In the genomic region with DNA sequence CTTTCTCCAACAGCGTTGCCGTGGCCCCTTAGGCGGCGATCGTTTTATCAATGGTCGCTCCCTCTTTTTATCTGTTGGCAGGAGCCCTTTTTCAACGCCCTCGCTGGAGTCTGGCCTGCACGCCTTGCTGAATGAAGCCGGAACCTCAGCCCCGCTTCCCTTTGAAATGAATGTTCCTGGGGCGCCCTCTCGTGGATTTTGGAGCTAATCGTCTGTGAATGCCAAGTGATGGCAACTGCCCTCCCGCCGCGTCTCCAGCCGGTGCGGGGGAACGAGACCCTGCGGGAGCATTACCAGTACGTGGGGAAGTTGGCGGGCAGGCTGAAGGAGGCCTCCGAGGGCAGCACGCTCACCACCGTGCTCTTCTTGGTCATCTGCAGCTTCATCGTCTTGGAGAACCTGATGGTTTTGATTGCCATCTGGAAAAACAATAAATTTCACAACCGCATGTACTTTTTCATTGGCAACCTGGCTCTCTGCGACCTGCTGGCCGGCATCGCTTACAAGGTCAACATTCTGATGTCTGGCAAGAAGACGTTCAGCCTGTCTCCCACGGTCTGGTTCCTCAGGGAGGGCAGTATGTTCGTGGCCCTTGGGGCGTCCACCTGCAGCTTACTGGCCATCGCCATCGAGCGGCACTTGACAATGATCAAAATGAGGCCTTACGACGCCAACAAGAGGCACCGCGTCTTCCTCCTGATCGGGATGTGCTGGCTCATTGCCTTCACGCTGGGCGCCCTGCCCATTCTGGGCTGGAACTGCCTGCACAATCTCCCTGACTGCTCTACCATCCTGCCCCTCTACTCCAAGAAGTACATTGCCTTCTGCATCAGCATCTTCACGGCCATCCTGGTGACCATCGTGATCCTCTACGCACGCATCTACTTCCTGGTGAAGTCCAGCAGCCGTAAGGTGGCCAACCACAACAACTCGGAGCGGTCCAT, we compare ENCODE assay signal across 8 cellular contexts. TPM values are rescaled to one million over a fixed set of nuclear protein-coding genes. Genes with fewer than 3 reads are reported as not detected.
DNase-seq lines count a peak whose midpoint lies in the region; TF ChIP-seq lines count a peak whose summit lies in the region.

No MANE protein-coding gene starts in this region.

- DNase-seq in activated gamma-delta T cell treated with Interleukin-2 at 50 U/mL for 16 hours (peak; percentile 66), activated gamma-delta T cell (lab: John Stamatoyannopoulos, UW) (no peak), RPMI8226 (peak; percentile 76), foreskin fibroblast (peak; percentile 79 to 94), nucleus accumbens (lab: John Stamatoyannopoulos, UW) (peak in 52 of 56 donors; percentile 21 to 92 (median 64)), substantia nigra (lab: John Stamatoyannopoulos, UW) (peak in 46 of 49 donors; percentile 15 to 90 (median 74))
- peak; percentile 75 for DNase-seq in Jurkat, Clone E6-1 (ENCODE audit: low read depth, low spot score)
- DNase-seq in activated T-helper 2 cell treated with anti-CD3 and anti-CD28 coated beads, Interferon-gamma antibody, Interleukin-2, Interleukin-4, amounts not matched to agents 10 μg/mL and 5 μg/mL and 100 μg/mL, durations not matched to agents 14 hours and 24 hours and 36 hours (ENCODE audit: low spot score), result peak; percentile 65

- no peak overlapping the region for H3K27ac ChIP-seq in substantia nigra (ENCODE audit: low read depth, low read length, poor library complexity, severe bottlenecking)

- H3K9me3 Mint-ChIP-seq in activated T-helper 2 cell treated with anti-CD3 and anti-CD28 coated beads, Interferon-gamma antibody, Interleukin-2, Interleukin-4, amounts not matched to agents 10 μg/mL and 5 μg/mL and 100 μg/mL, durations not matched to agents 14 hours and 24 hours and 36 hours, result no peaks in the 10 kb centered on the region

- peak; percentile 72 for TF ChIP-seq CTCF in foreskin fibroblast (IDR thresholded peaks at IDR 0.05; ENCODE audit: low read depth, low read length)

- peaks cover 2% of the 10 kb centered on the region for H3K4me1 Mint-ChIP-seq in activated T-helper 2 cell treated with anti-CD3 and anti-CD28 coated beads, Interferon-gamma antibody, Interleukin-2, Interleukin-4, amounts not matched to agents 10 μg/mL and 5 μg/mL and 100 μg/mL, durations not matched to agents 14 hours and 24 hours and 36 hours (ENCODE audit: low read depth)

- H3K36me3 Mint-ChIP-seq in activated T-helper 2 cell treated with anti-CD3 and anti-CD28 coated beads, Interferon-gamma antibody, Interleukin-2, Interleukin-4, amounts not matched to agents 10 μg/mL and 5 μg/mL and 100 μg/mL, durations not matched to agents 14 hours and 24 hours and 36 hours (ENCODE audit: low read depth), result peaks cover 11% of the 10 kb centered on the region

- H3K4me3 ChIP-seq in Jurkat, Clone E6-1 (ENCODE audit: low read length), result no peak overlapping the region
- H3K4me3 ChIP-seq in foreskin fibroblast (ENCODE audit: low read depth in 1 of 2, low read length in 2 of 2), result no peak overlapping the region

- H3K27me3 Mint-ChIP-seq in activated T-helper 2 cell treated with anti-CD3 and anti-CD28 coated beads, Interferon-gamma antibody, Interleukin-2, Interleukin-4, amounts not matched to agents 10 μg/mL and 5 μg/mL and 100 μg/mL, durations not matched to agents 14 hours and 24 hours and 36 hours (ENCODE audit: low read depth), result no peaks in the 10 kb centered on the region

- intact Hi-C loops in activated T-helper 2 cell treated with anti-CD3 and anti-CD28 coated beads, Interferon-gamma antibody, Interleukin-2, Interleukin-4, amounts not matched to agents 10 μg/mL and 5 μg/mL and 100 μg/mL, durations not matched to agents 14 hours and 24 hours and 36 hours (cut with micrococcal nuclease), result loop anchor here (2.0 to 5.0 kb wide), 3 partner anchors 340 to 1049 kb away; no protein-coding TSS in a partner anchor

- no peak overlapping the region for H3K4me3 Mint-ChIP-seq in activated T-helper 2 cell treated with anti-CD3 and anti-CD28 coated beads, Interferon-gamma antibody, Interleukin-2, Interleukin-4, amounts not matched to agents 10 μg/mL and 5 μg/mL and 100 μg/mL, durations not matched to agents 14 hours and 24 hours and 36 hours (ENCODE audit: low read depth)

- no peak overlapping the region for H3K27ac Mint-ChIP-seq in activated T-helper 2 cell treated with anti-CD3 and anti-CD28 coated beads, Interferon-gamma antibody, Interleukin-2, Interleukin-4, amounts not matched to agents 10 μg/mL and 5 μg/mL and 100 μg/mL, durations not matched to agents 14 hours and 24 hours and 36 hours

RNA-seq across cellular contexts. Expression of a gene that starts 10.0 kb away (rescaled TPM):
- 8.7 TPM for polyA plus RNA-seq in Jurkat, Clone E6-1 (2012; ENCODE audit: insufficient read depth, insufficient read length)
- 7.1 and 7.5 TPM in 2 replicates for total RNA-seq in activated T-helper 2 cell treated with anti-CD3 and anti-CD28 coated beads, Interferon-gamma antibody, Interleukin-2, Interleukin-4, amounts not matched to agents 10 μg/mL and 5 μg/mL and 100 μg/mL, durations not matched to agents 14 hours and 24 hours and 36 hours
